14 cellular contexts compared by ENCODE assay signal in the genomic region with DNA sequence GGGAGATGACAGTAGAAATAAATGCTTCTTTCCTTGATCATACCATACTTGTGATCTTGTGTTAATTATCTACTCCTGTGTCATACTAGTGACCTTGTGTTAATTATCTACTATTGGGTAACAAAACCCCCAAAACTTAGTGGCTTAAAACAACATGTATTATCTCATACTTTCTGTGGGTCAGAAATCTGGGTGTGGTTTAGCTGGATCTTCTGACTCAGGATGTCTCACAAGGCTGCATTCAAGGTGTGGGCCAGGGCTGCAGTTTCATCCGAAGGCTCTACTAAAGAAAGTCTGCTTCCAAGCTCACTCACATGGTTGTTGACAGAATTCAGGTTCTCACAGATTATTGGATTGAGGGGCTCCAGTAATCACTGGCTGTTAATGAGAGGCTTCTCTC.
DNase-seq lines count a peak whose midpoint lies in the region; ATAC-seq and TF ChIP-seq lines count a peak whose summit lies in the region.
"Had no signal": no experiment of that assay in that cellular context is flagged by ENCODE, and none has a peak within 500 bp of the region (broad histone marks: within the 10 kb centered on the region; RNA-seq: fewer than 3 reads in every experiment).

No MANE protein-coding gene starts in this region.

- in situ Hi-C loops in Caki2 (cut with HindIII; ENCODE audit: low pct_unique_long_range_greater_than_20kb, low sequenced_read_pairs) = no loop called here

- no peak for ATAC-seq in HG02571 (IDR thresholded peaks at IDR 0.05; ENCODE audit: unreplicated experiment)
- ATAC-seq: Panc1, Right ventricle myocardium inferior had no signal

- H3K4me3 ChIP-seq in epithelial cell of esophagus (ENCODE audit: low read length) (no peak overlapping the region), kidney epithelial cell (ENCODE audit: low read depth, low read length) (no peak overlapping the region)

- no peaks in the 10 kb centered on the region for H3K27me3 ChIP-seq in kidney epithelial cell (ENCODE audit: control insufficient read depth, insufficient read depth, low read length)

- TF ChIP-seq CTCF in epithelial cell of esophagus (IDR thresholded peaks at IDR 0.05; ENCODE audit: insufficient read depth, low read depth, low read length, missing control alignments) = no peak
- no peak for TF ChIP-seq CTCF in kidney epithelial cell (IDR thresholded peaks at IDR 0.05; ENCODE audit: insufficient read depth, low read length, poor library complexity, severe bottlenecking)

- H3K36me3 ChIP-seq in kidney epithelial cell (ENCODE audit: control insufficient read depth, insufficient read depth, low read length) = no peaks in the 10 kb centered on the region

- peak; percentile 47 for DNase-seq in Caki2 (ENCODE audit: low read depth)
- peak; percentile 23 for DNase-seq in HT1080 (ENCODE audit: low read depth)
- DNase-seq in epithelial cell of esophagus (ENCODE audit: low read depth) = peak; percentile 54
- DNase-seq in kidney epithelial cell (ENCODE audit: low read depth) = peak; percentile 26
- DNase-seq in DMS79 treated with DMSO at 0.1 percent for 48 hours (lab: John Stamatoyannopoulos, UW) = no peak
- no peak for DNase-seq in NCI-H187 (lab: John Stamatoyannopoulos, UW)
- DNase-seq in stimulated activated CD8-positive, alpha-beta memory T cell treated with anti-CD3 and anti-CD28 coated beads, Interleukin-4, amount 100 ng/mL, for 48 hours = no peak
- DNase-seq: CD4-positive, alpha-beta T cell; NCI-H1105; NCI-H2081 treated with DMSO at 0.1 percent for 48 hours; NCI-H69 had no signal

Comparison
In these comparisons a context has a peak if more than half of its experiments do, and no peak if none do; other contexts are left out.
1. DNase-seq: peak in Caki2 (single experiment), HT1080 (single experiment), epithelial cell of esophagus (single experiment) and kidney epithelial cell (single experiment); none in DMS79 treated with DMSO at 0.1 percent for 48 hours (single experiment), NCI-H187 (0 of 2) and stimulated activated CD8-positive, alpha-beta memory T cell treated with anti-CD3 and anti-CD28 coated beads, Interleukin-4, amount 100 ng/mL, for 48 hours (single experiment).